ENCODE assay signal across 13 cellular contexts in the genomic region with DNA sequence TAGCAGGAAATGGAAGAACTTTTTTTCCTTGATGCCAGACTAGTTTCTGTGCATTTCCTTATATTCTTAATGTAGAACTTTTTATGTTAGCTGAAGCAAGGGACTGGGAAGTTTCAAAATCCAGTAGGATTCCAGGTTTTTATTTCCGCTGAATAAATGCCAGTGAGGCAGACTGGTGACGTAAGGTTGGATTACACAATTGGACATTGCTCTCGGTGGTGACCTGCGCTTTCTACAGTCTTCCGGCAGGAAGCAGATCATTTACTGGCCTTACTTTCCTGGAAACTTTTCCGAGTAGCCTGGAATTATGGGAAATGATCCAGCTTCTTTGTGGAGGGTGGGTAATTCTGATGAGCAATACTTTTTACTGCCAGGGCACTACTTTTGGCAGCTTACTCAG. TPM values are rescaled to one million over a fixed set of nuclear protein-coding genes. Genes with fewer than 3 reads are reported as not detected.
DNase-seq lines count a peak whose midpoint lies in the region; ATAC-seq and TF ChIP-seq lines count a peak whose summit lies in the region.
"Had no signal": no experiment of that assay in that cellular context is flagged by ENCODE, and none has a peak within 500 bp of the region (broad histone marks: within the 10 kb centered on the region; RNA-seq: fewer than 3 reads in every experiment).

No MANE protein-coding gene starts in this region.

- H3K4me2 ChIP-seq in osteoblast (ENCODE audit: insufficient read depth, low read length), result peak overlapping the region; percentile 35

- no peak overlapping the region for H2AFZ ChIP-seq in osteoblast (ENCODE audit: low read length)

- no peak for TF ChIP-seq CTCF in heart left ventricle (IDR thresholded peaks at IDR 0.05)
- no peak for TF ChIP-seq CTCF in fibroblast of pulmonary artery (IDR thresholded peaks at IDR 0.05; ENCODE audit: low read length, missing control alignments)
- TF ChIP-seq CTCF in osteoblast (IDR thresholded peaks at IDR 0.05; ENCODE audit: extremely low read depth, low read depth, low read length), result no peak

- H3K4me3 ChIP-seq in heart left ventricle (no peak overlapping the region), fibroblast of pulmonary artery (replicated peaks; ENCODE audit: low read depth, low read length) (no peak overlapping the region), osteoblast (ENCODE audit: insufficient read depth, low read length) (no peak overlapping the region)

- H4K20me1 ChIP-seq in osteoblast (ENCODE audit: insufficient read depth, low read length), result no peaks in the 10 kb centered on the region

- 48 to 77% (median 60%) methylated on average over 6 of the region's 6 CpGs for WGBS in heart left ventricle, 4 donors

- intact Hi-C loops in heart left ventricle (cut with DNase I) (loop anchor here in 1 of 10 donors (10.0 kb wide), 1 partner anchor 194 kb away; no protein-coding TSS in a partner anchor), cardiac septum (cut with DNase I) (loop anchor here (10.0 kb wide), 1 partner anchor 164 kb away; no protein-coding TSS in a partner anchor)

- DNase-seq in heart left ventricle (peak in 3 of 5 donors; percentile 50 to 58 (median 53)), cardiac septum (ENCODE audit: low spot score) (no peak), fibroblast of pulmonary artery (ENCODE audit: low read depth) (peak; percentile 94), osteoblast (ENCODE audit: insufficient read length, low spot score, missing footprints) (no peak), NCI-H128 (lab: John Stamatoyannopoulos, UW; ENCODE audit: unreplicated experiment) (no peak)
- no peak for DNase-seq in activated CD4-positive, alpha-beta T cell treated with anti-CD3 and anti-CD28 coated beads for 1 hour
- DNase-seq: activated CD8-positive, alpha-beta T cell treated with anti-CD3 and anti-CD28 coated beads, Interleukin-2, amount 10 ng/mL, durations not matched to agents 7 days and 5 days; activated naive CD4-positive, alpha-beta T cell treated with anti-CD3 and anti-CD28 coated beads, Interleukin-2, amount 10 ng/mL, durations not matched to agents 7 days and 5 days; DMS79; islet precursor cell; NCI-H1092 treated with DMSO at 0.1 percent for 48 hours had no signal

- H3K27ac ChIP-seq in heart left ventricle, result peak overlapping the region in 11 of 12 donors; percentile 16 to 83 (median 71)
- H3K27ac ChIP-seq in osteoblast (ENCODE audit: low read depth, low read length), result peak overlapping the region; percentile 91

- no peak for TF ChIP-seq POLR2A in heart left ventricle (IDR thresholded peaks at IDR 0.05)
- no peak for TF ChIP-seq POLR2A in GM18505 (IDR thresholded peaks at IDR 0.05; ENCODE audit: borderline replicate concordance, extremely low read depth, insufficient read depth, insufficient read length)

- H3K79me2 ChIP-seq in osteoblast (ENCODE audit: insufficient read depth, low read length), result peaks cover 26% of the 10 kb centered on the region

- H3K4me1 ChIP-seq in heart left ventricle, result peaks cover 3 to 65% (median 30%) of the 10 kb centered on the region in 12 donors
- peaks cover 38% of the 10 kb centered on the region for H3K4me1 ChIP-seq in osteoblast (ENCODE audit: insufficient read depth, low read length)

- ATAC-seq in heart left ventricle (peak in 3 of 4 donors; percentile 40 to 72 (median 42)), HG03439 (IDR thresholded peaks at IDR 0.05; ENCODE audit: unreplicated experiment) (no peak), GM18505 (IDR thresholded peaks at IDR 0.05; ENCODE audit: unreplicated experiment) (no peak)
- ATAC-seq: activated CD8-positive, alpha-beta T cell treated with anti-CD3 and anti-CD28 coated beads, Interleukin-2, amount 10 ng/mL, durations not matched to agents 7 days and 5 days had no signal

- H3K36me3 ChIP-seq in heart left ventricle (peaks cover 0 to 54% (median 11%) of the 10 kb centered on the region in 9 donors), osteoblast (ENCODE audit: insufficient read depth, low read length) (peaks cover 26% of the 10 kb centered on the region)

- no peaks in the 10 kb centered on the region for H3K9me3 ChIP-seq in heart left ventricle
- no peaks in the 10 kb centered on the region for H3K9me3 ChIP-seq in osteoblast (ENCODE audit: low read depth, low read length)

- H3K27me3 ChIP-seq in heart left ventricle (no peaks in the 10 kb centered on the region), osteoblast (ENCODE audit: insufficient read depth, low read length) (no peaks in the 10 kb centered on the region)

RNA-seq across cellular contexts. Expression of a gene that starts 3.6 kb away (rescaled TPM):
- total RNA-seq in heart left ventricle (10 to 100 TPM; 22.8 to 39.7 (median 30.8) TPM), cardiac septum (46.8 TPM), osteoblast (25.6 and 32.6 TPM in 2 replicates)
- 10 to 100 TPM; 29.7 to 54.7 TPM for polyA plus RNA-seq in heart left ventricle

RNA-seq across cellular contexts. Expression of a gene that starts 7.3 kb away (rescaled TPM):
- total RNA-seq in heart left ventricle (10 to 100 TPM; 13.3 to 44.0 (median 32.1) TPM), cardiac septum (57.5 TPM), osteoblast (11.6 and 16.5 TPM in 2 replicates)
- polyA plus RNA-seq in heart left ventricle, result 1 to 10 TPM; 7.9 to 8.6 TPM

Comparison
In these comparisons a context has a peak if more than half of its experiments do, and no peak if none do; other contexts are left out.
1. DNase-seq: peak in heart left ventricle (3 of 5) and fibroblast of pulmonary artery (single experiment); none in cardiac septum (single experiment), osteoblast (single experiment), NCI-H128 (single experiment) and activated CD4-positive, alpha-beta T cell treated with anti-CD3 and anti-CD28 coated beads for 1 hour (single experiment).
2. ATAC-seq: peak in heart left ventricle (3 of 4); none in HG03439 (single experiment) and GM18505 (single experiment).